ENCODE assay signal across 27 cellular contexts in genomic region chr2:3182848-3183247, GRCh38.
"Had no signal": no experiment of that assay in that cellular context is flagged by ENCODE, and none has a peak within 500 bp of the region (broad histone marks: within the 10 kb centered on the region; RNA-seq: fewer than 3 reads in every experiment).

No MANE protein-coding gene starts in this region.

- H3K4me1 ChIP-seq: left lung, lower lobe of right lung, prostate gland, stomach, testis, transverse colon, upper lobe of left lung, vagina had no signal

- H3K9me3 ChIP-seq: left lung, lower lobe of right lung, neutrophil, ovary, prostate gland, stomach, testis, thyroid gland, transverse colon, upper lobe of left lung, vagina had no signal

- H3K4me1 Mint-ChIP-seq: nephron, neural crest cell had no signal

- H3K4me3 ChIP-seq: left lung, lower lobe of right lung, ovary, prostate gland, skin epidermis, stomach, testis, thyroid gland, transverse colon, upper lobe of left lung, vagina had no signal

- DNase-seq: hippocampal formation; kidney; left colon; left lung; lower lobe of right lung; mammary epithelial cell; mesenchymal stem cell; occipital lobe; ovary; retina; right cardiac atrium; stimulated activated CD4-positive, alpha-beta T cell treated with anti-CD3 and anti-CD28 coated beads, Interleukin-4, amount 100 ng/mL, for 24 hours; stimulated activated naive CD4-positive, alpha-beta T cell; stomach; testis; thyroid gland; transverse colon; upper lobe of left lung had no signal

- H3K4me3 Mint-ChIP-seq: naive thymus-derived CD8-positive, alpha-beta T cell; nephron; neural crest cell; stimulated activated effector memory CD8-positive, alpha-beta T cell treated with anti-CD3 and anti-CD28 coated beads, Interleukin-12 subunit alpha, Interleukin-12 subunit beta, amount 100 ng/mL, for 72 hours had no signal

- ATAC-seq: left colon; left lung; lower lobe of right lung; naive thymus-derived CD8-positive, alpha-beta T cell; right cardiac atrium; sciatic nerve; stimulated activated effector memory CD8-positive, alpha-beta T cell treated with anti-CD3 and anti-CD28 coated beads, Interleukin-12 subunit alpha, Interleukin-12 subunit beta, amount 100 ng/mL, for 72 hours had no signal

- H3K27ac ChIP-seq: left lung, lower lobe of right lung, neutrophil, ovary, prostate gland, skin epidermis, stomach, testis, thyroid gland, transverse colon, upper lobe of left lung, vagina had no signal

- H3K27ac Mint-ChIP-seq: nephron had no signal

- H3K9me3 Mint-ChIP-seq: naive thymus-derived CD8-positive, alpha-beta T cell; stimulated activated effector memory CD8-positive, alpha-beta T cell treated with anti-CD3 and anti-CD28 coated beads, Interleukin-12 subunit alpha, Interleukin-12 subunit beta, amount 100 ng/mL, for 72 hours had no signal

- H3K36me3 ChIP-seq: lower lobe of right lung, neutrophil, ovary, prostate gland, transverse colon, upper lobe of left lung, vagina had no signal

- H3K27me3 Mint-ChIP-seq: naive thymus-derived CD8-positive, alpha-beta T cell had no signal

- H3K27me3 ChIP-seq: left lung, neutrophil, ovary, stomach, testis, thyroid gland, transverse colon, upper lobe of left lung, vagina had no signal
